ENCODE assay signal across 2 cellular contexts in the genomic region with DNA sequence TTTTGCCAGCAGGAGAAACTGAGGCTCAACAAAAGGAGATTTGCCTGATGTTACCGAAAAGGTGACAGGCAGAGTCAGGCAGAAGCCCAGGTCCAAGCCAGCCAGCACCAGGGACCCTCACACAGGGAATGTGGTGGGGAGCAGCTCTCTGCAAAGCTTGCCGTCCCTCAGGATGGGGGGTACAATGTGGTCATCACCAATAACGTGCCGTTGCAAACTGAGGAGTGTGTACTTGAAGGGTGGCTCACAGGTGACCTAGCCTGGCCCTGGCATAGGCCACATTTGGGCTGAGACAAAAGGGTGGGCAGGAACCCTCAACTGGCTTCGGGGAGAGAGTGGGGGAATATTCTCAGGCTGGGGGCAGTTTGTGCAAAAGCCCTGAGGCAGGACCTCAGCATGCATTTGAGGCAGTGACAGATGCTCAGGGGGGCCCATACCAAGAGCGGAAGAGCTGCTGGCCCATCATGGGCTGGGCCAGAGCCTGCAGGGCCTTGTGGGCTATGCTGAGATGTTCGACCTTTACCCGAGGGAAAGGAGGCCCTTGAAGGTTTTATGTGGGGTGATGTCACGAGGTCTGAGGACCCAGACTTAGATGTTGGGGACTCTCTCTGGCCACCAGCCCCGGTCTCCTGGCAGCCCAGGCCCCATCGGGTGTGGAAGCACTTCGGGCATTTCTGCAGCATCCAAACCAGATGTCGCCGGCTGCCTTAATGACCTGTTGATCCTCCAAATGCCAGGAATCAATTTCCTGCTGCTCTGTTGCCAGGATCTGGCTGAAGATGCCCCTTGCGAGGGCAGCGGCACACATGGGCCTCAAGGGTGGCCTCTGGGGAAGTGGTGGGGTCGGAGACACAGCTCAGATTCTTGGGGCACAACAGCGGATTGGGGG.
TF ChIP-seq lines count a peak whose summit lies in the region.

No MANE protein-coding gene starts in this region.

TF ChIP-seq in SK-N-SH, 30 proteins besides CTCF, POLR2A, EP300 and RAD21 (continued from another document):
- TF ChIP-seq, protein P1, sequence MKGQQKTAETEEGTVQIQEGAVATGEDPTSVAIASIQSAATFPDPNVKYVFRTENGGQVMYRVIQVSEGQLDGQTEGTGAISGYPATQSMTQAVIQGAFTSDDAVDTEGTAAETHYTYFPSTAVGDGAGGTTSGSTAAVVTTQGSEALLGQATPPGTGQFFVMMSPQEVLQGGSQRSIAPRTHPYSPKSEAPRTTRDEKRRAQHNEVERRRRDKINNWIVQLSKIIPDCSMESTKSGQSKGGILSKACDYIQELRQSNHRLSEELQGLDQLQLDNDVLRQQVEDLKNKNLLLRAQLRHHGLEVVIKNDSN (IDR thresholded peaks at IDR 0.05; ENCODE audit: borderline replicate concordance, low read depth), result no peak
- TF ChIP-seq, protein P2, sequence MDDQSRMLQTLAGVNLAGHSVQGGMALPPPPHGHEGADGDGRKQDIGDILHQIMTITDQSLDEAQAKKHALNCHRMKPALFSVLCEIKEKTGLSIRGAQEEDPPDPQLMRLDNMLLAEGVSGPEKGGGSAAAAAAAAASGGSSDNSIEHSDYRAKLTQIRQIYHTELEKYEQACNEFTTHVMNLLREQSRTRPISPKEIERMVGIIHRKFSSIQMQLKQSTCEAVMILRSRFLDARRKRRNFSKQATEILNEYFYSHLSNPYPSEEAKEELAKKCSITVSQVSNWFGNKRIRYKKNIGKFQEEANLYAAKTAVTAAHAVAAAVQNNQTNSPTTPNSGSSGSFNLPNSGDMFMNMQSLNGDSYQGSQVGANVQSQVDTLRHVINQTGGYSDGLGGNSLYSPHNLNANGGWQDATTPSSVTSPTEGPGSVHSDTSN (IDR thresholded peaks at IDR 0.05), result no peak
- no peak for TF ChIP-seq NFIC (IDR thresholded peaks at IDR 0.05; ENCODE audit: borderline replicate concordance)
- TF ChIP-seq, protein P3, sequence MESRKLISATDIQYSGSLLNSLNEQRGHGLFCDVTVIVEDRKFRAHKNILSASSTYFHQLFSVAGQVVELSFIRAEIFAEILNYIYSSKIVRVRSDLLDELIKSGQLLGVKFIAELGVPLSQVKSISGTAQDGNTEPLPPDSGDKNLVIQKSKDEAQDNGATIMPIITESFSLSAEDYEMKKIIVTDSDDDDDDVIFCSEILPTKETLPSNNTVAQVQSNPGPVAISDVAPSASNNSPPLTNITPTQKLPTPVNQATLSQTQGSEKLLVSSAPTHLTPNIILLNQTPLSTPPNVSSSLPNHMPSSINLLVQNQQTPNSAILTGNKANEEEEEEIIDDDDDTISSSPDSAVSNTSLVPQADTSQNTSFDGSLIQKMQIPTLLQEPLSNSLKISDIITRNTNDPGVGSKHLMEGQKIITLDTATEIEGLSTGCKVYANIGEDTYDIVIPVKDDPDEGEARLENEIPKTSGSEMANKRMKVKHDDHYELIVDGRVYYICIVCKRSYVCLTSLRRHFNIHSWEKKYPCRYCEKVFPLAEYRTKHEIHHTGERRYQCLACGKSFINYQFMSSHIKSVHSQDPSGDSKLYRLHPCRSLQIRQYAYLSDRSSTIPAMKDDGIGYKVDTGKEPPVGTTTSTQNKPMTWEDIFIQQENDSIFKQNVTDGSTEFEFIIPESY (IDR thresholded peaks at IDR 0.05; ENCODE audit: borderline replicate concordance, low read depth), result no peak
- TF ChIP-seq, protein P4, sequence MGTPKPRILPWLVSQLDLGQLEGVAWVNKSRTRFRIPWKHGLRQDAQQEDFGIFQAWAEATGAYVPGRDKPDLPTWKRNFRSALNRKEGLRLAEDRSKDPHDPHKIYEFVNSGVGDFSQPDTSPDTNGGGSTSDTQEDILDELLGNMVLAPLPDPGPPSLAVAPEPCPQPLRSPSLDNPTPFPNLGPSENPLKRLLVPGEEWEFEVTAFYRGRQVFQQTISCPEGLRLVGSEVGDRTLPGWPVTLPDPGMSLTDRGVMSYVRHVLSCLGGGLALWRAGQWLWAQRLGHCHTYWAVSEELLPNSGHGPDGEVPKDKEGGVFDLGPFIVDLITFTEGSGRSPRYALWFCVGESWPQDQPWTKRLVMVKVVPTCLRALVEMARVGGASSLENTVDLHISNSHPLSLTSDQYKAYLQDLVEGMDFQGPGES (IDR thresholded peaks at IDR 0.05; ENCODE audit: low read depth, low read length), result no peak
- no peak for TF ChIP-seq MXI1 (IDR thresholded peaks at IDR 0.05; ENCODE audit: low read depth, low read length)
- TF ChIP-seq, protein P5, sequence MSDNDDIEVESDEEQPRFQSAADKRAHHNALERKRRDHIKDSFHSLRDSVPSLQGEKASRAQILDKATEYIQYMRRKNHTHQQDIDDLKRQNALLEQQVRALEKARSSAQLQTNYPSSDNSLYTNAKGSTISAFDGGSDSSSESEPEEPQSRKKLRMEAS (IDR thresholded peaks at IDR 0.05; ENCODE audit: low read depth), result no peak
- TF ChIP-seq FOXM1 (IDR thresholded peaks at IDR 0.05; ENCODE audit: low read depth), result no peak
- no peak for TF ChIP-seq GATA2 (CRISPR knock-in tag; IDR thresholded peaks at IDR 0.05)
- TF ChIP-seq, protein P6, sequence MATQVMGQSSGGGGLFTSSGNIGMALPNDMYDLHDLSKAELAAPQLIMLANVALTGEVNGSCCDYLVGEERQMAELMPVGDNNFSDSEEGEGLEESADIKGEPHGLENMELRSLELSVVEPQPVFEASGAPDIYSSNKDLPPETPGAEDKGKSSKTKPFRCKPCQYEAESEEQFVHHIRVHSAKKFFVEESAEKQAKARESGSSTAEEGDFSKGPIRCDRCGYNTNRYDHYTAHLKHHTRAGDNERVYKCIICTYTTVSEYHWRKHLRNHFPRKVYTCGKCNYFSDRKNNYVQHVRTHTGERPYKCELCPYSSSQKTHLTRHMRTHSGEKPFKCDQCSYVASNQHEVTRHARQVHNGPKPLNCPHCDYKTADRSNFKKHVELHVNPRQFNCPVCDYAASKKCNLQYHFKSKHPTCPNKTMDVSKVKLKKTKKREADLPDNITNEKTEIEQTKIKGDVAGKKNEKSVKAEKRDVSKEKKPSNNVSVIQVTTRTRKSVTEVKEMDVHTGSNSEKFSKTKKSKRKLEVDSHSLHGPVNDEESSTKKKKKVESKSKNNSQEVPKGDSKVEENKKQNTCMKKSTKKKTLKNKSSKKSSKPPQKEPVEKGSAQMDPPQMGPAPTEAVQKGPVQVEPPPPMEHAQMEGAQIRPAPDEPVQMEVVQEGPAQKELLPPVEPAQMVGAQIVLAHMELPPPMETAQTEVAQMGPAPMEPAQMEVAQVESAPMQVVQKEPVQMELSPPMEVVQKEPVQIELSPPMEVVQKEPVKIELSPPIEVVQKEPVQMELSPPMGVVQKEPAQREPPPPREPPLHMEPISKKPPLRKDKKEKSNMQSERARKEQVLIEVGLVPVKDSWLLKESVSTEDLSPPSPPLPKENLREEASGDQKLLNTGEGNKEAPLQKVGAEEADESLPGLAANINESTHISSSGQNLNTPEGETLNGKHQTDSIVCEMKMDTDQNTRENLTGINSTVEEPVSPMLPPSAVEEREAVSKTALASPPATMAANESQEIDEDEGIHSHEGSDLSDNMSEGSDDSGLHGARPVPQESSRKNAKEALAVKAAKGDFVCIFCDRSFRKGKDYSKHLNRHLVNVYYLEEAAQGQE (IDR thresholded peaks at IDR 0.05; ENCODE audit: low read depth, low read length), result no peak
- no peak for TF ChIP-seq SIN3A (IDR thresholded peaks at IDR 0.05; ENCODE audit: borderline replicate concordance, low read depth, low read length)
TF ChIP-seq in SK-N-SH: peak in this region for 2.

TF ChIP-seq in SK-N-SH treated with all-trans-retinoic acid at 6 μM for 48 hours, 23 proteins besides CTCF, POLR2A, EP300 and RAD21 (continued from another document):
- TF ChIP-seq, protein P7, sequence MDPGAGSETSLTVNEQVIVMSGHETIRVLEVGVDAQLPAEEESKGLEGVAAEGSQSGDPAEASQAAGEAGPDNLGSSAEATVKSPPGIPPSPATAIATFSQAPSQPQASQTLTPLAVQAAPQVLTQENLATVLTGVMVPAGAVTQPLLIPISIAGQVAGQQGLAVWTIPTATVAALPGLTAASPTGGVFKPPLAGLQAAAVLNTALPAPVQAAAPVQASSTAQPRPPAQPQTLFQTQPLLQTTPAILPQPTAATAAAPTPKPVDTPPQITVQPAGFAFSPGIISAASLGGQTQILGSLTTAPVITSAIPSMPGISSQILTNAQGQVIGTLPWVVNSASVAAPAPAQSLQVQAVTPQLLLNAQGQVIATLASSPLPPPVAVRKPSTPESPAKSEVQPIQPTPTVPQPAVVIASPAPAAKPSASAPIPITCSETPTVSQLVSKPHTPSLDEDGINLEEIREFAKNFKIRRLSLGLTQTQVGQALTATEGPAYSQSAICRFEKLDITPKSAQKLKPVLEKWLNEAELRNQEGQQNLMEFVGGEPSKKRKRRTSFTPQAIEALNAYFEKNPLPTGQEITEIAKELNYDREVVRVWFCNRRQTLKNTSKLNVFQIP (CRISPR knock-in tag; IDR thresholded peaks at IDR 0.05; ENCODE audit: borderline replicate concordance, low read depth), result no peak
- TF ChIP-seq TOX (CRISPR knock-in tag; IDR thresholded peaks at IDR 0.05; ENCODE audit: borderline replicate concordance), result no peak
- TF ChIP-seq PPARA (CRISPR knock-in tag; IDR thresholded peaks at IDR 0.05; ENCODE audit: borderline replicate concordance), result no peak
- TF ChIP-seq ZNF70 (CRISPR knock-in tag; IDR thresholded peaks at IDR 0.05), result no peak
- TF ChIP-seq ARNTL (CRISPR knock-in tag; IDR thresholded peaks at IDR 0.05; ENCODE audit: borderline replicate concordance, low read depth), result no peak
- no peak for TF ChIP-seq ISL1 (CRISPR knock-in tag; IDR thresholded peaks at IDR 0.05)
- no peak for TF ChIP-seq GLIS3 (CRISPR knock-in tag; IDR thresholded peaks at IDR 0.05)
- no peak for TF ChIP-seq ZNF8 (CRISPR knock-in tag; IDR thresholded peaks at IDR 0.05)
- no peak for TF ChIP-seq SNAI2 (CRISPR knock-in tag; IDR thresholded peaks at IDR 0.05)
- TF ChIP-seq OSR1 (CRISPR knock-in tag; IDR thresholded peaks at IDR 0.05), result no peak
- TF ChIP-seq, protein P8, sequence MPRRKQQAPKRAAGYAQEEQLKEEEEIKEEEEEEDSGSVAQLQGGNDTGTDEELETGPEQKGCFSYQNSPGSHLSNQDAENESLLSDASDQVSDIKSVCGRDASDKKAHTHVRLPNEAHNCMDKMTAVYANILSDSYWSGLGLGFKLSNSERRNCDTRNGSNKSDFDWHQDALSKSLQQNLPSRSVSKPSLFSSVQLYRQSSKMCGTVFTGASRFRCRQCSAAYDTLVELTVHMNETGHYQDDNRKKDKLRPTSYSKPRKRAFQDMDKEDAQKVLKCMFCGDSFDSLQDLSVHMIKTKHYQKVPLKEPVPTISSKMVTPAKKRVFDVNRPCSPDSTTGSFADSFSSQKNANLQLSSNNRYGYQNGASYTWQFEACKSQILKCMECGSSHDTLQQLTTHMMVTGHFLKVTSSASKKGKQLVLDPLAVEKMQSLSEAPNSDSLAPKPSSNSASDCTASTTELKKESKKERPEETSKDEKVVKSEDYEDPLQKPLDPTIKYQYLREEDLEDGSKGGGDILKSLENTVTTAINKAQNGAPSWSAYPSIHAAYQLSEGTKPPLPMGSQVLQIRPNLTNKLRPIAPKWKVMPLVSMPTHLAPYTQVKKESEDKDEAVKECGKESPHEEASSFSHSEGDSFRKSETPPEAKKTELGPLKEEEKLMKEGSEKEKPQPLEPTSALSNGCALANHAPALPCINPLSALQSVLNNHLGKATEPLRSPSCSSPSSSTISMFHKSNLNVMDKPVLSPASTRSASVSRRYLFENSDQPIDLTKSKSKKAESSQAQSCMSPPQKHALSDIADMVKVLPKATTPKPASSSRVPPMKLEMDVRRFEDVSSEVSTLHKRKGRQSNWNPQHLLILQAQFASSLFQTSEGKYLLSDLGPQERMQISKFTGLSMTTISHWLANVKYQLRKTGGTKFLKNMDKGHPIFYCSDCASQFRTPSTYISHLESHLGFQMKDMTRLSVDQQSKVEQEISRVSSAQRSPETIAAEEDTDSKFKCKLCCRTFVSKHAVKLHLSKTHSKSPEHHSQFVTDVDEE (CRISPR knock-in tag; IDR thresholded peaks at IDR 0.05), result no peak
- TF ChIP-seq, protein P9, sequence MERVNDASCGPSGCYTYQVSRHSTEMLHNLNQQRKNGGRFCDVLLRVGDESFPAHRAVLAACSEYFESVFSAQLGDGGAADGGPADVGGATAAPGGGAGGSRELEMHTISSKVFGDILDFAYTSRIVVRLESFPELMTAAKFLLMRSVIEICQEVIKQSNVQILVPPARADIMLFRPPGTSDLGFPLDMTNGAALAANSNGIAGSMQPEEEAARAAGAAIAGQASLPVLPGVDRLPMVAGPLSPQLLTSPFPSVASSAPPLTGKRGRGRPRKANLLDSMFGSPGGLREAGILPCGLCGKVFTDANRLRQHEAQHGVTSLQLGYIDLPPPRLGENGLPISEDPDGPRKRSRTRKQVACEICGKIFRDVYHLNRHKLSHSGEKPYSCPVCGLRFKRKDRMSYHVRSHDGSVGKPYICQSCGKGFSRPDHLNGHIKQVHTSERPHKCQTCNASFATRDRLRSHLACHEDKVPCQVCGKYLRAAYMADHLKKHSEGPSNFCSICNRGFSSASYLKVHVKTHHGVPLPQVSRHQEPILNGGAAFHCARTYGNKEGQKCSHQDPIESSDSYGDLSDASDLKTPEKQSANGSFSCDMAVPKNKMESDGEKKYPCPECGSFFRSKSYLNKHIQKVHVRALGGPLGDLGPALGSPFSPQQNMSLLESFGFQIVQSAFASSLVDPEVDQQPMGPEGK (CRISPR knock-in tag; IDR thresholded peaks at IDR 0.05; ENCODE audit: borderline replicate concordance), result no peak
- TF ChIP-seq RARB (CRISPR knock-in tag; IDR thresholded peaks at IDR 0.05), result no peak
- no peak for TF ChIP-seq ZC3H10 (CRISPR knock-in tag; IDR thresholded peaks at IDR 0.05)
- TF ChIP-seq TCF4 (CRISPR knock-in tag; IDR thresholded peaks at IDR 0.05; ENCODE audit: borderline replicate concordance), result no peak
- no peak for TF ChIP-seq ZFP3 (CRISPR knock-in tag; IDR thresholded peaks at IDR 0.05)
- TF ChIP-seq, protein P10, sequence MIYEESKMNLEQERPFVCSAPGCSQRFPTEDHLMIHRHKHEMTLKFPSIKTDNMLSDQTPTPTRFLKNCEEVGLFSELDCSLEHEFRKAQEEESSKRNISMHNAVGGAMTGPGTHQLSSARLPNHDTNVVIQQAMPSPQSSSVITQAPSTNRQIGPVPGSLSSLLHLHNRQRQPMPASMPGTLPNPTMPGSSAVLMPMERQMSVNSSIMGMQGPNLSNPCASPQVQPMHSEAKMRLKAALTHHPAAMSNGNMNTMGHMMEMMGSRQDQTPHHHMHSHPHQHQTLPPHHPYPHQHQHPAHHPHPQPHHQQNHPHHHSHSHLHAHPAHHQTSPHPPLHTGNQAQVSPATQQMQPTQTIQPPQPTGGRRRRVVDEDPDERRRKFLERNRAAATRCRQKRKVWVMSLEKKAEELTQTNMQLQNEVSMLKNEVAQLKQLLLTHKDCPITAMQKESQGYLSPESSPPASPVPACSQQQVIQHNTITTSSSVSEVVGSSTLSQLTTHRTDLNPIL (CRISPR knock-in tag; IDR thresholded peaks at IDR 0.05; ENCODE audit: low read depth), result no peak
